ENCODE assay signal across 1 cellular context in genomic region chr16:71808593-71809449, GRCh38.
TF ChIP-seq lines count a peak whose summit lies in the region.

AP1G1 (minus strand) TSS chr16:71808834; CDS start chr16:71789479, 19,355 bp downstream.

TF ChIP-seq in HepG2, 621 proteins besides CTCF, POLR2A, EP300 and RAD21 (continued from another document and continues in another):
- no peak; the same call in 1 of the 2 replicates for TF ChIP-seq ZNF318 (CRISPR knock-in tag; IDR thresholded peaks at IDR 0.05)
- no peak for TF ChIP-seq HNRNPUL1 (IDR thresholded peaks at IDR 0.05; ENCODE audit: low read depth, low read length)
- TF ChIP-seq SOX6 (IDR thresholded peaks at IDR 0.05) = no peak
- TF ChIP-seq SOX6 (CRISPR knock-in tag; IDR thresholded peaks at IDR 0.05) = peak; percentile 70
- TF ChIP-seq THAP7 (CRISPR knock-in tag; IDR thresholded peaks at IDR 0.05) = peak; percentile 99
- TF ChIP-seq ZNF230 (CRISPR knock-in tag; IDR thresholded peaks at IDR 0.05) = peak; percentile 83; the same call in 1 of the 2 replicates
- TF ChIP-seq ZMYM2 (CRISPR knock-in tag; IDR thresholded peaks at IDR 0.05) = peak; percentile 49; the same call in 1 of the 2 replicates
- TF ChIP-seq ZNF3 (CRISPR knock-in tag; IDR thresholded peaks at IDR 0.05) = no peak; the same call in 1 of the 2 replicates
- TF ChIP-seq HES4 (CRISPR knock-in tag; IDR thresholded peaks at IDR 0.05; ENCODE audit: borderline replicate concordance) = peak; percentile 61; the same call in 1 of the 2 replicates
- TF ChIP-seq TBX3 (IDR thresholded peaks at IDR 0.05; ENCODE audit: borderline replicate concordance) = peak; percentile 86
- TF ChIP-seq ZBTB4 (CRISPR knock-in tag; IDR thresholded peaks at IDR 0.05; ENCODE audit: borderline replicate concordance) = peak; percentile 87; the same call in 1 of the 2 replicates
- peak; percentile 89 for TF ChIP-seq ZFY (CRISPR knock-in tag; IDR thresholded peaks at IDR 0.05)
- TF ChIP-seq SRSF1 (optimal IDR thresholded peaks at IDR 0.05; ENCODE audit: low read depth, low read length) = peak; percentile 71
- no peak for TF ChIP-seq CHD4 (IDR thresholded peaks at IDR 0.05; ENCODE audit: borderline replicate concordance, low read length)
- peak; percentile 57; the same call in 1 of the 2 replicates for TF ChIP-seq TEF (CRISPR knock-in tag; IDR thresholded peaks at IDR 0.05)
- TF ChIP-seq ZNF75D (CRISPR knock-in tag; IDR thresholded peaks at IDR 0.05; ENCODE audit: borderline replicate concordance) = no peak
- peak; percentile 69 for TF ChIP-seq KLF11 (CRISPR knock-in tag; IDR thresholded peaks at IDR 0.05)
- peak; percentile 88; the same call in 1 of the 2 replicates for TF ChIP-seq ZC3H4 (CRISPR knock-in tag; IDR thresholded peaks at IDR 0.05; ENCODE audit: borderline replicate concordance)
- no peak for TF ChIP-seq EZH2 (conservative IDR thresholded peaks at IDR 0.05; ENCODE audit: low read depth, low read length)
- TF ChIP-seq SMAD1 (CRISPR knock-in tag; IDR thresholded peaks at IDR 0.05; ENCODE audit: borderline replicate concordance, low read depth) = no peak; the same call in 1 of the 2 replicates
- no peak for TF ChIP-seq BRF2 (CRISPR knock-in tag; IDR thresholded peaks at IDR 0.05)
- TF ChIP-seq ZNF138 (CRISPR knock-in tag; IDR thresholded peaks at IDR 0.05; ENCODE audit: low read depth) = no peak
- TF ChIP-seq U2AF1 (optimal IDR thresholded peaks at IDR 0.05; ENCODE audit: low read depth, low read length) = peak; percentile 90
- TF ChIP-seq RNF2 (conservative IDR thresholded peaks at IDR 0.05; ENCODE audit: low read depth) = peak; percentile 41; the same call in 1 of the 2 replicates
- TF ChIP-seq ZNF766 (CRISPR knock-in tag; IDR thresholded peaks at IDR 0.05; ENCODE audit: borderline replicate concordance) = peak; percentile 39; the same call in 1 of the 2 replicates
- peak; percentile 84; the same call in 1 of the 2 replicates for TF ChIP-seq ZSCAN9 (CRISPR knock-in tag; IDR thresholded peaks at IDR 0.05; ENCODE audit: borderline replicate concordance)
- TF ChIP-seq ZNF800 (CRISPR knock-in tag; IDR thresholded peaks at IDR 0.05) = peak; percentile 71
- 0 out of 2 replicates have a peak, but pooled peaks have one; percentile 35 for TF ChIP-seq AHR (CRISPR knock-in tag; IDR thresholded peaks at IDR 0.05)
- peak in 1 of 2 experiments; percentile 24; a peak in 1 of 4 replicates for TF ChIP-seq ATF4 (CRISPR knock-in tag; IDR thresholded peaks at IDR 0.05)
- TF ChIP-seq GPN1 (CRISPR knock-in tag; IDR thresholded peaks at IDR 0.05; ENCODE audit: borderline replicate concordance) = no peak
- no peak for TF ChIP-seq MTERF4 (CRISPR knock-in tag; IDR thresholded peaks at IDR 0.05)
- TF ChIP-seq ZNF816 (CRISPR knock-in tag; IDR thresholded peaks at IDR 0.05; ENCODE audit: borderline replicate concordance) = no peak; the same call in 1 of the 2 replicates
- TF ChIP-seq ZNF839 (CRISPR knock-in tag; IDR thresholded peaks at IDR 0.05; ENCODE audit: borderline replicate concordance) = 0 out of 2 replicates have a peak, but pooled peaks have one; percentile 13
- TF ChIP-seq HDAC2 (CRISPR knock-in tag; IDR thresholded peaks at IDR 0.05) = peak; percentile 55; the same call in 1 of the 2 replicates
- TF ChIP-seq HNF4A (CRISPR knock-in tag; IDR thresholded peaks at IDR 0.05) = peak; percentile 40; the same call in 1 of the 2 replicates
- no peak; the same call in 1 of the 2 replicates for TF ChIP-seq GATA4 (IDR thresholded peaks at IDR 0.05; ENCODE audit: borderline replicate concordance, low read depth)
- peak; percentile 61; the same call in 1 of the 2 replicates for TF ChIP-seq FOXA3 (CRISPR knock-in tag; IDR thresholded peaks at IDR 0.05)
- peak; percentile 95 for TF ChIP-seq PHF8 (CRISPR knock-in tag; IDR thresholded peaks at IDR 0.05)
- peak; percentile 84 for TF ChIP-seq FOSL2 (CRISPR knock-in tag; IDR thresholded peaks at IDR 0.05)
- TF ChIP-seq PTBP1 (IDR thresholded peaks at IDR 0.05; ENCODE audit: low read depth, low read length, poor library complexity, severe bottlenecking) = no peak
- peak; percentile 64; the same call in 1 of the 2 replicates for TF ChIP-seq TRIM24 (CRISPR knock-in tag; IDR thresholded peaks at IDR 0.05)
- TF ChIP-seq ZSCAN25 (CRISPR knock-in tag; IDR thresholded peaks at IDR 0.05) = peak; percentile 74
- TF ChIP-seq ZNF180 (CRISPR knock-in tag; IDR thresholded peaks at IDR 0.05; ENCODE audit: borderline replicate concordance, low read depth) = no peak
- no peak for TF ChIP-seq ZNF597 (CRISPR knock-in tag; IDR thresholded peaks at IDR 0.05)
